Comparison of ENCODE assay signal across 1 cellular context in genomic region chr7:67301667-67302066, GRCh38.
TF ChIP-seq lines count a peak whose summit lies in the region.

No MANE protein-coding gene starts in this region.

TF ChIP-seq in HCT116, 20 proteins besides CTCF, POLR2A, EP300 and RAD21 (continued from another document):
- TF ChIP-seq REST (IDR thresholded peaks at IDR 0.05; ENCODE audit: low read depth) (no peak), EGR1 (IDR thresholded peaks at IDR 0.05; ENCODE audit: low read depth) (no peak), MAX (IDR thresholded peaks at IDR 0.05) (no peak), ZFX (IDR thresholded peaks at IDR 0.05) (no peak), FOSL1 (IDR thresholded peaks at IDR 0.05; ENCODE audit: low read depth) (no peak), CEBPB (IDR thresholded peaks at IDR 0.05; ENCODE audit: low read depth) (no peak), SIN3A (IDR thresholded peaks at IDR 0.05; ENCODE audit: low read depth) (no peak), POLR2AphosphoS5 (IDR thresholded peaks at IDR 0.05; ENCODE audit: low read depth, low read length) (no peak), ZNF274 (IDR thresholded peaks at IDR 0.05; ENCODE audit: low read depth, low read length) (no peak)
